In the genomic region with DNA sequence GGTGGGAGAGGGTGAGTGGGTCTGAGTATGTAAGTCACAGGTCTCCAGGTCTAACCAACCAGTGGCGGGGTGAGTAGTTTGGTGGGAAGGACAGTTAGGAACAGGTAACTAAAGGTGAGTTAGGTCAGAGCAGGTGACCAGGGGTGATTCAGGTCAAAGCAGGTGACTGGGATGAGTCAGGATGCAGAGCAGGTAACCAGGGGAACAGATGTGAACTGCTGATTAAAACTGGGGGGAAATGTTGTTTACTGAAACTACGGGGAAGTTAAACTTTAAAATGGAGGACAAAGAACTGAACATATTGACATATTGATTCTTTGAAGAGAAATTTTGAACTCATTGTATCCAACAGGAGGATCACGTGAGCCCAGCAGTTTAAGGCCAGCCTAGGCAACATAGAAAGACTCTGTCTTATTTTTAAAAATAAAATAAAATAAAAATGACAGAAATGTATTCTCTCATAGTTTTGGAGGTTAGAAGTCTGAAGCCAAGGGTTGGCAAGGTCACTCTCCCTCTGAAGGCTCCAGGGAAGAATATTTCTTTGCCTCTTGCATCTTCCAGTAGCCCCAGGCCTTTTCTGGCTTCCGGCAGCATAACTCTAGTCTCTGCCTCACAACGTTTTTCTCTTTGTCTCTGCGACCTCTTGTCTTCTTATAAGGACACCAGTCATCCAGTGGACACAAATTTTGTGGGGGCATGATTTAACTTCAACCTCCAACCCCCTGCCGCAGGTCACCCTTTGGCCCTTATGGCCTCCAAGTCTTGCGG, we compare ENCODE assay signal across 27 cellular contexts.
DNase-seq lines count a peak whose midpoint lies in the region; ATAC-seq, FAIRE-seq and TF ChIP-seq lines count a peak whose summit lies in the region.
"Had no signal": no experiment of that assay in that cellular context is flagged by ENCODE, and none has a peak within 500 bp of the region (broad histone marks: within the 10 kb centered on the region; RNA-seq: fewer than 3 reads in every experiment).

No MANE protein-coding gene starts in this region.

- CTCF ChIA-PET in HepG2 (lab: Yijun Ruan, JAX; ENCODE audit: low intra/inter-chr PET ratio, low total read pairs) = no interaction called here

- peak; percentile 5 for DNase-seq in NCI-H146 treated with DMSO at 0.1 percent for 48 hours (lab: John Stamatoyannopoulos, UW; ENCODE audit: unreplicated experiment)
- no peak for DNase-seq in NCI-H146 (lab: John Stamatoyannopoulos, UW)
- peak; percentile 48 for DNase-seq in SW480 (ENCODE audit: low spot score)
- DNase-seq in HepG2 (ENCODE audit: low spot score) = peak; percentile 68
- DNase-seq in endothelial cell (ENCODE audit: low spot score) = no peak
- DNase-seq in chondrocyte (ENCODE audit: low spot score) = no peak
- no peak for DNase-seq in coronary artery (ENCODE audit: low spot score)
- DNase-seq in activated CD4-positive, CD25-positive, alpha-beta regulatory T cell (lab: John Stamatoyannopoulos, UW) = no peak
- DNase-seq: 8988T; activated CD4-positive, alpha-beta T cell treated with anti-CD3 and anti-CD28 coated beads, Interleukin-2, amount 50 U/mL, for 1 hour; activated naive CD4-positive, alpha-beta T cell; activated T-cell treated with anti-CD3 and anti-CD28 coated beads, Interleukin-2, amount 50 U/mL, for 72 hours; CD4-positive, CD25-positive, alpha-beta regulatory T cell; DMS 273 treated with DMSO at 0.1 percent for 48 hours; effector CD4-positive, alpha-beta T cell; GDM1; HCEC 1CT; NCI-H187 treated with DMSO at 0.1 percent for 48 hours; NCI-H524 treated with DMSO at 0.1 percent for 48 hours; posterior cingulate gyrus; stimulated activated CD4-positive, alpha-beta T cell treated with anti-CD3 and anti-CD28 coated beads, Interleukin-4, amount 100 ng/mL, for 4 hours; stimulated activated naive B cell treated with anti-CD40 and anti-IgM and Interleukin-4, amounts not matched to agents 10 μg/mL and 1 μg/mL and 100 μg/mL, for 72 hours; SW 1271 had no signal

- no peak for FAIRE-seq in HepG2 (lab: Jason Lieb, UNC)

- no peak overlapping the region for H2AFZ ChIP-seq in HepG2 (ENCODE audit: low read length)

- H3K4me3 ChIP-seq in HepG2 (replicated peaks in 1 of 3; ENCODE audit: insufficient read depth in 1 of 3, low read depth in 2 of 3, low read length in 3 of 3) (peak overlapping the region in 1 of 3 experiments; percentile 44; a peak in 1 of 6 replicates), coronary artery (no peak overlapping the region)

- no peaks in the 10 kb centered on the region for H3K36me3 ChIP-seq in HepG2 (replicated peaks in 1 of 2; ENCODE audit: control insufficient read depth in 1 of 2, insufficient read depth in 2 of 2, low read length in 2 of 2)

- no peaks in the 10 kb centered on the region for H4K20me1 ChIP-seq in HepG2 (ENCODE audit: insufficient read depth, low read length)

- H3K79me2 ChIP-seq in HepG2 (ENCODE audit: insufficient read depth, low read length) = no peaks in the 10 kb centered on the region

- POLR2A ChIA-PET in HepG2 (lab: Yijun Ruan, JAX) = interaction anchor here (0.8 to 1.7 kb wide), 13 partner anchors 11 to 89 kb away, joined by 3 to 17 read pairs (median 4); no protein-coding TSS in a partner anchor

- peak overlapping the region; percentile 88 for H3K9ac ChIP-seq in HepG2 (ENCODE audit: insufficient read depth, low read depth, low read length)

- H3K4me2 ChIP-seq in HepG2 (ENCODE audit: low read depth, low read length) = peak overlapping the region; percentile 52

- TF ChIP-seq CTCF in HepG2 (CRISPR knock-in tag; IDR thresholded peaks at IDR 0.05) (no peak), endothelial cell (IDR thresholded peaks at IDR 0.05; ENCODE audit: unreplicated experiment) (no peak), chondrocyte (IDR thresholded peaks at IDR 0.05) (no peak), coronary artery (IDR thresholded peaks at IDR 0.05) (no peak)

- no peaks in the 10 kb centered on the region for H3K27me3 ChIP-seq in HepG2 (ENCODE audit: control insufficient read depth in 1 of 2, insufficient read depth in 2 of 2, low read length in 2 of 2)

- in situ Hi-C loops in HepG2 (cut with HindIII; ENCODE audit: extremely low pct_ligation_motif_present, low pct_unique_long_range_greater_than_20kb) = no loop called here

- H3K9me3 Mint-ChIP-seq in endothelial cell (ENCODE audit: unreplicated experiment) (no peaks in the 10 kb centered on the region), chondrocyte (ENCODE audit: low read depth) (no peaks in the 10 kb centered on the region)
- H3K9me3 Mint-ChIP-seq: activated T-cell treated with anti-CD3 and anti-CD28 coated beads, Interleukin-2, amount 50 U/mL, for 72 hours; memory B cell; WTC11 had no signal

- 26% methylated on average over 8 of the region's 8 CpGs for WGBS in HepG2 (ENCODE audit: low lambda C conversion rate)

- no peak for TF ChIP-seq RAD21 in HepG2 (CRISPR knock-in tag; IDR thresholded peaks at IDR 0.05)

- no peak for TF ChIP-seq POLR2A in HepG2 (IDR thresholded peaks at IDR 0.05; ENCODE audit: insufficient read depth in 1 of 2, low read depth in 2 of 2, low read length in 2 of 2)

- H3K27ac ChIP-seq in HepG2 (ENCODE audit: extremely low read length, insufficient read depth, low read length) (peak overlapping the region; percentile 98), coronary artery (no peak overlapping the region)

- H3K27me3 Mint-ChIP-seq in endothelial cell (ENCODE audit: unreplicated experiment) = peaks cover 17% of the 10 kb centered on the region
- H3K27me3 Mint-ChIP-seq in chondrocyte (ENCODE audit: low read depth) = peaks cover 15% of the 10 kb centered on the region

- TF ChIP-seq EP300 in HepG2 (IDR thresholded peaks at IDR 0.05; ENCODE audit: low read depth in 2 of 2, low read length in 2 of 2) = peak in 1 of 2 experiments; percentile 73; a peak in 2 of 4 replicates
- TF ChIP-seq EP300 in HepG2 (CRISPR knock-in tag; IDR thresholded peaks at IDR 0.05; ENCODE audit: borderline replicate concordance) = 0 out of 2 replicates have a peak, but pooled peaks have one; percentile 15

- H3K4me1 ChIP-seq in HepG2 (ENCODE audit: insufficient read depth, low read length) = peaks cover 95% of the 10 kb centered on the region

- H3K4me1 Mint-ChIP-seq in endothelial cell (ENCODE audit: unreplicated experiment) (peaks cover 13% of the 10 kb centered on the region), chondrocyte (ENCODE audit: low read depth) (peaks cover 5% of the 10 kb centered on the region)
- H3K4me1 Mint-ChIP-seq: memory B cell had no signal

- H3K36me3 Mint-ChIP-seq in endothelial cell (ENCODE audit: low read depth, unreplicated experiment) = peaks cover 19% of the 10 kb centered on the region
- H3K36me3 Mint-ChIP-seq in chondrocyte (ENCODE audit: low read depth) = no peaks in the 10 kb centered on the region
- H3K36me3 Mint-ChIP-seq: brain; CD4-positive, CD25-positive, alpha-beta regulatory T cell; WTC11 had no signal

- intact Hi-C loops in HepG2 (cut with micrococcal nuclease; ENCODE audit: unreplicated experiment) = no loop called here

- BruUV-seq in HepG2 (replicated peaks; lab: Mats Ljungman, UMichigan) = no TSS peak

- peak; percentile 3; the same call in 2 of the 3 replicates for ATAC-seq in HepG2
- ATAC-seq: activated T-cell treated with anti-CD3 and anti-CD28 coated beads, Interleukin-2, amount 50 U/mL, for 72 hours; sciatic nerve; stimulated activated naive B cell treated with anti-CD40 and anti-IgM and Interleukin-4, amounts not matched to agents 10 μg/mL and 1 μg/mL and 100 μg/mL, for 72 hours had no signal

- no peaks in the 10 kb centered on the region for H3K9me3 ChIP-seq in HepG2 (ENCODE audit: low read length)

- H3K4me3 Mint-ChIP-seq in endothelial cell (ENCODE audit: unreplicated experiment) (no peak overlapping the region), chondrocyte (ENCODE audit: unreplicated experiment) (no peak overlapping the region)
- H3K4me3 Mint-ChIP-seq: activated T-cell treated with anti-CD3 and anti-CD28 coated beads, Interleukin-2, amount 50 U/mL, for 72 hours; brain; memory B cell; stimulated activated naive B cell treated with anti-CD40 and anti-IgM and Interleukin-4, amounts not matched to agents 10 μg/mL and 1 μg/mL and 100 μg/mL, for 72 hours; WTC11 had no signal

- no peak overlapping the region for H3K27ac Mint-ChIP-seq in endothelial cell (ENCODE audit: unreplicated experiment)
- H3K27ac Mint-ChIP-seq in chondrocyte (ENCODE audit: unreplicated experiment) = no peak overlapping the region
- H3K27ac Mint-ChIP-seq: activated T-cell treated with anti-CD3 and anti-CD28 coated beads, Interleukin-2, amount 50 U/mL, for 72 hours; brain; CD4-positive, CD25-positive, alpha-beta regulatory T cell; memory B cell; stimulated activated naive B cell treated with anti-CD40 and anti-IgM and Interleukin-4, amounts not matched to agents 10 μg/mL and 1 μg/mL and 100 μg/mL, for 72 hours; WTC11 had no signal

TF ChIP-seq in HepG2, 621 proteins besides CTCF, POLR2A, EP300 and RAD21 (continues in another document):
- TF ChIP-seq, protein P1, sequence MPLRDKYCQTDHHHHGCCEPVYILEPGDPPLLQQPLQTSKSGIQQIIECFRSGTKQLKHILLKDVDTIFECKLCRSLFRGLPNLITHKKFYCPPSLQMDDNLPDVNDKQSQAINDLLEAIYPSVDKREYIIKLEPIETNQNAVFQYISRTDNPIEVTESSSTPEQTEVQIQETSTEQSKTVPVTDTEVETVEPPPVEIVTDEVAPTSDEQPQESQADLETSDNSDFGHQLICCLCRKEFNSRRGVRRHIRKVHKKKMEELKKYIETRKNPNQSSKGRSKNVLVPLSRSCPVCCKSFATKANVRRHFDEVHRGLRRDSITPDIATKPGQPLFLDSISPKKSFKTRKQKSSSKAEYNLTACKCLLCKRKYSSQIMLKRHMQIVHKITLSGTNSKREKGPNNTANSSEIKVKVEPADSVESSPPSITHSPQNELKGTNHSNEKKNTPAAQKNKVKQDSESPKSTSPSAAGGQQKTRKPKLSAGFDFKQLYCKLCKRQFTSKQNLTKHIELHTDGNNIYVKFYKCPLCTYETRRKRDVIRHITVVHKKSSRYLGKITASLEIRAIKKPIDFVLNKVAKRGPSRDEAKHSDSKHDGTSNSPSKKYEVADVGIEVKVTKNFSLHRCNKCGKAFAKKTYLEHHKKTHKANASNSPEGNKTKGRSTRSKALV (CRISPR knock-in tag; IDR thresholded peaks at IDR 0.05) = 0 out of 2 replicates have a peak, but pooled peaks have one; percentile 14
- TF ChIP-seq ELF3 (CRISPR knock-in tag; IDR thresholded peaks at IDR 0.05) (peak; percentile 80; the same call in 1 of the 2 replicates), ZNF567 (CRISPR knock-in tag; IDR thresholded peaks at IDR 0.05; ENCODE audit: borderline replicate concordance) (no peak), CHD4 (IDR thresholded peaks at IDR 0.05; ENCODE audit: borderline replicate concordance, low read length) (peak; percentile 47; the same call in 1 of the 2 replicates), MXI1 (IDR thresholded peaks at IDR 0.05; ENCODE audit: borderline replicate concordance, low read depth, low read length) (peak; percentile 32; the same call in 1 of the 3 replicates)

Comparison
In these comparisons a context has a peak if more than half of its experiments do, and no peak if none do; other contexts are left out.
1. DNase-seq: peak in NCI-H146 treated with DMSO at 0.1 percent for 48 hours (single experiment), SW480 (single experiment) and HepG2 (single experiment); none in NCI-H146 (single experiment), endothelial cell (single experiment), chondrocyte (single experiment), coronary artery (single experiment) and activated CD4-positive, CD25-positive, alpha-beta regulatory T cell (0 of 4).